Comparison of ENCODE assay signal across 8 cellular contexts in the genomic region with DNA sequence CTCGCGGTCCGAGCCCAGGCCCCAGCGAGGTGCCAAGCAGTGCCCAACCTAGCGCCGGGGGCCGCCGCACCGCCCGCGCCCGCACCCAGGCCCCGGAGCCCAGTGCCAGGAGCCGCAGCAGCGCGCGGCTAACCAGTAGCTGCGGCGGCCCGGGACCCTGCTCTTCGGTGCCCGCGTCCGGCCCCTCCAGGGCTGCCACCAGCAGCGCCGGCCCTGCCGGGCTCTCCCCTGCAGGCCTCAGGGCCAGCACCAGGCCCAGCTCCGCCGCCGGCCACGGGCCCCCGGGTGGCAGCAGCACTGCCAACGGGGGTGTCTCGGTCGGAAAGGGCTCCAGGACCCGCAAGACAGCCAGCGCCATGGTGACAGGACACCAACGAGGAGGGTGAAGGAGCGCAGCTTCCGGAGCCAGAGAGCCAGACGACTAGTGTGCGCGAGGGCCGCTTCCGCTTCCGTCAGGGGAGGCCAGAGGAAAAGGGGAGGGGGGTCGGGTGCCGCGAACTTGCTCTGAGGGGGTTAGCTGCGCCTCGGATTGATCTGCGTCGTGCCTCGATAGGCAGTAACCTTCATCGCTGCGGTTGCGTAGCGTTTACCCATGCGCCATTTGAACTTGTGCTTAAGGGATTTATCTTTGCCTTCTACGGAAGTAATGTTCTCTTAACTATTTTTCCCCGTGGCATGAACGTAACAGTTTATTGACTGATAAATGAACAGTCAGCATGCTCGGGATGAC. TPM values are rescaled to one million over a fixed set of nuclear protein-coding genes. Genes with fewer than 3 reads are reported as not detected.
A peak's percentile ranks its signal among the peaks of the same experiment; 100 is the strongest.
DNase-seq lines count a peak whose midpoint lies in the region; ATAC-seq and TF ChIP-seq lines count a peak whose summit lies in the region.

A gene with protein sequence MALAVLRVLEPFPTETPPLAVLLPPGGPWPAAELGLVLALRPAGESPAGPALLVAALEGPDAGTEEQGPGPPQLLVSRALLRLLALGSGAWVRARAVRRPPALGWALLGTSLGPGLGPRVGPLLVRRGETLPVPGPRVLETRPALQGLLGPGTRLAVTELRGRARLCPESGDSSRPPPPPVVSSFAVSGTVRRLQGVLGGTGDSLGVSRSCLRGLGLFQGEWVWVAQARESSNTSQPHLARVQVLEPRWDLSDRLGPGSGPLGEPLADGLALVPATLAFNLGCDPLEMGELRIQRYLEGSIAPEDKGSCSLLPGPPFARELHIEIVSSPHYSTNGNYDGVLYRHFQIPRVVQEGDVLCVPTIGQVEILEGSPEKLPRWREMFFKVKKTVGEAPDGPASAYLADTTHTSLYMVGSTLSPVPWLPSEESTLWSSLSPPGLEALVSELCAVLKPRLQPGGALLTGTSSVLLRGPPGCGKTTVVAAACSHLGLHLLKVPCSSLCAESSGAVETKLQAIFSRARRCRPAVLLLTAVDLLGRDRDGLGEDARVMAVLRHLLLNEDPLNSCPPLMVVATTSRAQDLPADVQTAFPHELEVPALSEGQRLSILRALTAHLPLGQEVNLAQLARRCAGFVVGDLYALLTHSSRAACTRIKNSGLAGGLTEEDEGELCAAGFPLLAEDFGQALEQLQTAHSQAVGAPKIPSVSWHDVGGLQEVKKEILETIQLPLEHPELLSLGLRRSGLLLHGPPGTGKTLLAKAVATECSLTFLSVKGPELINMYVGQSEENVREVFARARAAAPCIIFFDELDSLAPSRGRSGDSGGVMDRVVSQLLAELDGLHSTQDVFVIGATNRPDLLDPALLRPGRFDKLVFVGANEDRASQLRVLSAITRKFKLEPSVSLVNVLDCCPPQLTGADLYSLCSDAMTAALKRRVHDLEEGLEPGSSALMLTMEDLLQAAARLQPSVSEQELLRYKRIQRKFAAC (minus strand): TSS at position 389 of the 730 bp plus-strand sequence. CDS start 31 bp downstream, at position 358.

- no peaks in the 10 kb centered on the region for H3K36me3 ChIP-seq in right lobe of liver

- H3K4me3 ChIP-seq in dorsolateral prefrontal cortex (peak within 1 kb of the TSS; percentile 49 to 98 (median 87)), right lobe of liver (peak within 1 kb of the TSS; percentile 85 to 99 (median 95))

- no peaks in the 10 kb centered on the region for H3K27me3 ChIP-seq in dorsolateral prefrontal cortex
- H3K27me3 ChIP-seq in right lobe of liver = no peaks in the 10 kb centered on the region

- H3K27ac ChIP-seq in dorsolateral prefrontal cortex = peak within 1 kb of the TSS in 58 of 59 donors; percentile 35 to 94 (median 84)
- peak within 1 kb of the TSS; percentile 77 to 87 (median 82) for H3K27ac ChIP-seq in right lobe of liver

- DNase-seq in C1 segment of cervical spinal cord (lab: John Stamatoyannopoulos, UW) (peak; percentile 22 to 88 (median 70)), NCI-H774 (lab: John Stamatoyannopoulos, UW) (peak; percentile 80), dorsolateral prefrontal cortex (peak; percentile 73 to 94 (median 84)), right lobe of liver (peak; percentile 90 to 93 (median 91))
- DNase-seq in activated CD4-positive, alpha-beta T cell treated with anti-CD3 and anti-CD28 coated beads, Interleukin-2, amount 50 U/mL, for 48 hours = peak; percentile 88 to 90
- peak; percentile 86 to 88 for DNase-seq in stimulated activated CD4-positive, alpha-beta T cell treated with anti-CD3 and anti-CD28 coated beads, Interleukin-4, amount 100 ng/mL, for 48 hours (ENCODE audit: low read depth in 2 of 2)

- peak; percentile 77 for TF ChIP-seq POLR2A in right lobe of liver (IDR thresholded peaks at IDR 0.05)

- intact Hi-C loops in dorsolateral prefrontal cortex (cut with DNase I) (no loop called here), right lobe of liver (cut with DNase I) (no loop called here)

- H3K4me1 ChIP-seq in right lobe of liver = peaks cover 0 to 25% (median 2%) of the 10 kb centered on the region in 4 donors

- WGBS in right lobe of liver (ENCODE audit: insufficient coverage, low coverage, low lambda C conversion rate, missing lambda C conversion rate) = 0% methylated on average over 9 of the region's 63 CpGs

- ATAC-seq in GM19438 (IDR thresholded peaks at IDR 0.05; ENCODE audit: low read depth, unreplicated experiment) = peak; percentile 89
- peak; percentile 85 for ATAC-seq in HG03571 (IDR thresholded peaks at IDR 0.05; ENCODE audit: unreplicated experiment)
- ATAC-seq in right lobe of liver = peak; percentile 93 to 95 (median 94)

- peak in 4 of 56 donors; percentile 5 to 28 (median 21) for TF ChIP-seq CTCF in dorsolateral prefrontal cortex (IDR thresholded peaks at IDR 0.05 in 54 of 56, conservative IDR thresholded peaks at IDR 0.05 in 2 of 56; ENCODE audit: low read depth in 1 of 56, partially characterized antibody in 56 of 56)
- TF ChIP-seq CTCF in right lobe of liver (IDR thresholded peaks at IDR 0.05) = no peak

- H3K9me3 ChIP-seq in right lobe of liver = no peaks in the 10 kb centered on the region

RNA-seq across cellular contexts. Expression of the gene that starts here (rescaled TPM):
- total RNA-seq in dorsolateral prefrontal cortex = 10 to 100 TPM; 14.5 to 47.7 (median 28.6) TPM
- total RNA-seq in right lobe of liver = 10 to 100 TPM; 15.7 to 25.9 (median 21.3) TPM

Comparison
In these comparisons a context has a peak if more than half of its experiments do, and no peak if none do; other contexts are left out.
1. Peak in every context shown above with its lines: DNase-seq, ATAC-seq, H3K4me3 ChIP-seq and H3K27ac ChIP-seq.